7 cellular contexts compared by ENCODE assay signal in genomic region chr4:68985442-68985841, GRCh38. TPM values are rescaled to one million over a fixed set of nuclear protein-coding genes. Genes with fewer than 3 reads are reported as not detected.
"Had no signal": no experiment of that assay in that cellular context is flagged by ENCODE, and none has a peak within 500 bp of the region (broad histone marks: within the 10 kb centered on the region; RNA-seq: fewer than 3 reads in every experiment).

No MANE protein-coding gene starts in this region.

- ATAC-seq: GM23338 had no signal

- H3K27me3 Mint-ChIP-seq: IgD-negative memory B cell had no signal

- H3K27ac Mint-ChIP-seq: GM23338, H9, IgD-negative memory B cell had no signal

- H3K4me3 ChIP-seq: GM23338 had no signal

- H3K4me1 Mint-ChIP-seq: GM23338 had no signal

- H3K36me3 Mint-ChIP-seq: IgD-negative memory B cell had no signal

- DNase-seq: H9, HCEC 1CT had no signal

- FAIRE-seq: H1, H54, HTR-8/SVneo had no signal

- H3K4me3 Mint-ChIP-seq: GM23338, H9, IgD-negative memory B cell had no signal

RNA-seq across cellular contexts. Expression of gene UGT2A3, which starts 33.8 kb away (rescaled TPM):
- total RNA-seq: GM23338, H1, H9 had no signal
- polyA plus RNA-seq: GM23338, H1, IgD-negative memory B cell had no signal
